1 cellular context compared by ENCODE assay signal in the genomic region with DNA sequence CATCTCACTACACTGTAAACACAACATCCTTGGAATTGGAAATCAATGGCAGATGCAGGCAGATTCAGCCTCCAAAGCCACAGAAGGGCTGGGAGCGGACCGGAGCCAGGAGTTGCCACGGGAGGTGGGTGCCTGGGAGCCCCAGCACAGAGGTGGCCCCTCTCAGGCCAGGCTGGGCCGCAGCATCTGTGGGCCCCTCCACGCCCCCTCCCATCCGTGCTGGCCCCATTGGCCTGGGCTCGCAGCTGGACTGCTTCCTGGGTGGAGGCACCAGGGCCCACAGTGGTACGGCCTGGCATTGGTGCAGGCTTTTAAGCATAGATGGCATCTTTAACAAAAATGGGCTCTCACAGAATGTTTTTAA.
TF ChIP-seq lines count a peak whose summit lies in the region.

No MANE protein-coding gene starts in this region.

TF ChIP-seq in HepG2, 621 proteins besides CTCF, POLR2A, EP300 and RAD21:
- TF ChIP-seq, protein P1, sequence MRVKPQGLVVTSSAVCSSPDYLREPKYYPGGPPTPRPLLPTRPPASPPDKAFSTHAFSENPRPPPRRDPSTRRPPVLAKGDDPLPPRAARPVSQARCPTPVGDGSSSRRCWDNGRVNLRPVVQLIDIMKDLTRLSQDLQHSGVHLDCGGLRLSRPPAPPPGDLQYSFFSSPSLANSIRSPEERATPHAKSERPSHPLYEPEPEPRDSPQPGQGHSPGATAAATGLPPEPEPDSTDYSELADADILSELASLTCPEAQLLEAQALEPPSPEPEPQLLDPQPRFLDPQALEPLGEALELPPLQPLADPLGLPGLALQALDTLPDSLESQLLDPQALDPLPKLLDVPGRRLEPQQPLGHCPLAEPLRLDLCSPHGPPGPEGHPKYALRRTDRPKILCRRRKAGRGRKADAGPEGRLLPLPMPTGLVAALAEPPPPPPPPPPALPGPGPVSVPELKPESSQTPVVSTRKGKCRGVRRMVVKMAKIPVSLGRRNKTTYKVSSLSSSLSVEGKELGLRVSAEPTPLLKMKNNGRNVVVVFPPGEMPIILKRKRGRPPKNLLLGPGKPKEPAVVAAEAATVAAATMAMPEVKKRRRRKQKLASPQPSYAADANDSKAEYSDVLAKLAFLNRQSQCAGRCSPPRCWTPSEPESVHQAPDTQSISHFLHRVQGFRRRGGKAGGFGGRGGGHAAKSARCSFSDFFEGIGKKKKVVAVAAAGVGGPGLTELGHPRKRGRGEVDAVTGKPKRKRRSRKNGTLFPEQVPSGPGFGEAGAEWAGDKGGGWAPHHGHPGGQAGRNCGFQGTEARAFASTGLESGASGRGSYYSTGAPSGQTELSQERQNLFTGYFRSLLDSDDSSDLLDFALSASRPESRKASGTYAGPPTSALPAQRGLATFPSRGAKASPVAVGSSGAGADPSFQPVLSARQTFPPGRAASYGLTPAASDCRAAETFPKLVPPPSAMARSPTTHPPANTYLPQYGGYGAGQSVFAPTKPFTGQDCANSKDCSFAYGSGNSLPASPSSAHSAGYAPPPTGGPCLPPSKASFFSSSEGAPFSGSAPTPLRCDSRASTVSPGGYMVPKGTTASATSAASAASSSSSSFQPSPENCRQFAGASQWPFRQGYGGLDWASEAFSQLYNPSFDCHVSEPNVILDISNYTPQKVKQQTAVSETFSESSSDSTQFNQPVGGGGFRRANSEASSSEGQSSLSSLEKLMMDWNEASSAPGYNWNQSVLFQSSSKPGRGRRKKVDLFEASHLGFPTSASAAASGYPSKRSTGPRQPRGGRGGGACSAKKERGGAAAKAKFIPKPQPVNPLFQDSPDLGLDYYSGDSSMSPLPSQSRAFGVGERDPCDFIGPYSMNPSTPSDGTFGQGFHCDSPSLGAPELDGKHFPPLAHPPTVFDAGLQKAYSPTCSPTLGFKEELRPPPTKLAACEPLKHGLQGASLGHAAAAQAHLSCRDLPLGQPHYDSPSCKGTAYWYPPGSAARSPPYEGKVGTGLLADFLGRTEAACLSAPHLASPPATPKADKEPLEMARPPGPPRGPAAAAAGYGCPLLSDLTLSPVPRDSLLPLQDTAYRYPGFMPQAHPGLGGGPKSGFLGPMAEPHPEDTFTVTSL (CRISPR knock-in tag; IDR thresholded peaks at IDR 0.05; ENCODE audit: borderline replicate concordance), result no peak
- TF ChIP-seq ZNF282 (IDR thresholded peaks at IDR 0.05; ENCODE audit: partially characterized antibody), result no peak
